In the genomic region with DNA sequence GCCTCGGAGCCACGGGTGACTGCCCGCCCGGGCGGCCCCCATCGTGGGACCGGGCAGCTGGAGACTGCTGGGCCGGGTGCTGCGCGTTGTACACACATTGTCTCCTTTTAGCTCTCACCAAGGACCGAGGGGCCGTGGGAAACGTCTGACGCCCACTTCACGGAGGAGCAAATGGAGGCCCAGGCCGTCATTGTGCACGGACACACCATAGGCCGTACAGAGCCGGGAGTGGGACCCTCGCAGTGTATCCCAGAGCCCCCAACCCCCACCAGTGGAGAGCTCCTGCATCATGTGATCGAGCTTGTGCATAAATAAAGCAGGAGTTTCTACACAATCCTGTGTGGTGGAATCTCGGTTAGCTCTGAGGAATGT, we compare ENCODE assay signal across 2 cellular contexts.
TF ChIP-seq lines count a peak whose summit lies in the region.

No MANE protein-coding gene starts in this region.

TF ChIP-seq in Ishikawa, 13 proteins besides CTCF, POLR2A, EP300 and RAD21 (continued from another document):
- TF ChIP-seq, protein P1, sequence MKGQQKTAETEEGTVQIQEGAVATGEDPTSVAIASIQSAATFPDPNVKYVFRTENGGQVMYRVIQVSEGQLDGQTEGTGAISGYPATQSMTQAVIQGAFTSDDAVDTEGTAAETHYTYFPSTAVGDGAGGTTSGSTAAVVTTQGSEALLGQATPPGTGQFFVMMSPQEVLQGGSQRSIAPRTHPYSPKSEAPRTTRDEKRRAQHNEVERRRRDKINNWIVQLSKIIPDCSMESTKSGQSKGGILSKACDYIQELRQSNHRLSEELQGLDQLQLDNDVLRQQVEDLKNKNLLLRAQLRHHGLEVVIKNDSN (IDR thresholded peaks at IDR 0.05): peak; percentile 85

TF ChIP-seq in GM12878, 131 proteins besides CTCF, POLR2A, EP300 and RAD21 (continued from another document):
- TF ChIP-seq YY1 (IDR thresholded peaks at IDR 0.05; ENCODE audit: low read depth, low read length) (no peak), RELA (IDR thresholded peaks at IDR 0.05; ENCODE audit: borderline replicate concordance, partially characterized antibody) (no peak), NR2F1 (conservative IDR thresholded peaks at IDR 0.05) (0 out of 2 replicates have a peak, but pooled peaks have one; percentile 6), ESRRA (IDR thresholded peaks at IDR 0.05; ENCODE audit: low read length) (no peak), PAX5 (IDR thresholded peaks at IDR 0.05; ENCODE audit: borderline replicate concordance, low read depth, low read length) (no peak)
